9 cellular contexts compared by ENCODE assay signal in the genomic region with DNA sequence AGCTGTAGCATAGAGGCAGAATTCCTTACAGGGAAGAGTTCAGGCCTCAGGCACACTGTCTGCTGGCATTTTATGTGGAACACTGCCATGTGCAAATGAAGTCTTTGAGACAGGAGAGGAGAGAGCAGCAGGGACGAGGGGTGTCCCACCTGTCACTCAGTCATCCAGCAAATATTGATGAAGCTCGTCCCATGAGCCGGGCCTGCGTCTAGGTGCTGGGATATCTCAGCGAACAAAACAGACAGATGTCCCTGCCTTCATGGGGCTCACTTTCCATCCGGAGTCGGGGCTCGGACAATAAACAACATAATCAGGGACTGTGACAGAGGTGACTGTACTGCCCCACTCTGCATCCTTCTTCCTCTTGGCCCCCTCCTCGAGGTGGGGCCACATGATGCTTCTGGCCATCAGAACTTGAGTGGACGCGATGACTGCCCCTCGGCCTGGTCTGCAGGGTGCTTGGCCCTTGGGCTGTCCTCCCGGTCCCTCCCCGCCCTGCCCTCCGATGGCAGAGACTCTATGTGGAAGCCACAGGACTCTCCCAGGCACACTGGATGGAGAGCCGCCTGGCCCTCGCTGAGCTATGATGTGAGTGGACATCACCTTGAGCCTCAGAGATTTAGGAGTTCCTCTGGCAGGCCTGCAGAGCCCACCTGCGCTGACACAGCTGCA.
A peak's percentile ranks its signal among the peaks of the same experiment; 100 is the strongest.
DNase-seq lines count a peak whose midpoint lies in the region; TF ChIP-seq lines count a peak whose summit lies in the region.
"Had no signal": no experiment of that assay in that cellular context is flagged by ENCODE, and none has a peak within 500 bp of the region (broad histone marks: within the 10 kb centered on the region; RNA-seq: fewer than 3 reads in every experiment).

No MANE protein-coding gene starts in this region.

- H3K4me2 ChIP-seq in BLaER1 treated with 17β-estradiol and CSF1 and Interleukin-3, amounts not matched to agents 10 nM and 100 nM = peak overlapping the region; percentile 94 to 99 (median 99)
- H3K4me2 ChIP-seq in OCI-LY3 (ENCODE audit: low read length) = peak overlapping the region; percentile 82

- peaks cover 33% of the 10 kb centered on the region for H3K4me1 Mint-ChIP-seq in progenitor cell of endocrine pancreas (ENCODE audit: low read depth)

- no peaks in the 10 kb centered on the region for H3K27me3 ChIP-seq in BLaER1 treated with 17β-estradiol and CSF1 and Interleukin-3, amounts not matched to agents 10 nM and 100 nM
- no peaks in the 10 kb centered on the region for H3K27me3 ChIP-seq in OCI-LY3 (ENCODE audit: low read depth, low read length)
- H3K27me3 ChIP-seq in effector memory CD4-positive, alpha-beta T cell (replicated peaks; ENCODE audit: control insufficient read depth, insufficient read depth, low read length, poor library complexity, severe bottlenecking) = no peaks in the 10 kb centered on the region

- peaks cover 72 to 90% (median 76%) of the 10 kb centered on the region in 10 experiments for H3K4me1 ChIP-seq in BLaER1 treated with 17β-estradiol and CSF1 and Interleukin-3, amounts not matched to agents 10 nM and 100 nM
- peaks cover 50% of the 10 kb centered on the region for H3K4me1 ChIP-seq in OCI-LY3 (ENCODE audit: low read length)
- H3K4me1 ChIP-seq in effector memory CD4-positive, alpha-beta T cell (ENCODE audit: control insufficient read depth, insufficient read depth, low read length, poor library complexity, severe bottlenecking) = peaks cover 60% of the 10 kb centered on the region

- H3K9me3 ChIP-seq in BLaER1 treated with 17β-estradiol and CSF1 and Interleukin-3, amounts not matched to agents 10 nM and 100 nM (replicated peaks in 1 of 11) = no peaks in the 10 kb centered on the region
- no peaks in the 10 kb centered on the region for H3K9me3 ChIP-seq in OCI-LY3 (ENCODE audit: insufficient read depth, low read length)
- no peaks in the 10 kb centered on the region for H3K9me3 ChIP-seq in effector memory CD4-positive, alpha-beta T cell (ENCODE audit: control insufficient read depth, low read length)

- H3K4me3 ChIP-seq in BLaER1 treated with 17β-estradiol and CSF1 and Interleukin-3, amounts not matched to agents 10 nM and 100 nM = peak overlapping the region; percentile 32 to 64 (median 54); a peak in 18 of 20 replicates
- H3K4me3 ChIP-seq in OCI-LY3 (ENCODE audit: low read length) = peak overlapping the region; percentile 66
- peak overlapping the region; percentile 21 for H3K4me3 ChIP-seq in effector memory CD4-positive, alpha-beta T cell (ENCODE audit: insufficient read depth, low read depth, low read length, poor library complexity, severe bottlenecking)

- peaks cover 5% of the 10 kb centered on the region for H3K36me3 Mint-ChIP-seq in progenitor cell of endocrine pancreas (ENCODE audit: insufficient read depth)

- no peaks in the 10 kb centered on the region for H3K27me3 Mint-ChIP-seq in progenitor cell of endocrine pancreas

- H3K9ac ChIP-seq in BLaER1 treated with 17β-estradiol and CSF1 and Interleukin-3, amounts not matched to agents 10 nM and 100 nM = peak overlapping the region; percentile 80 to 94 (median 89)
- H3K9ac ChIP-seq in OCI-LY3 (ENCODE audit: low read length) = peak overlapping the region; percentile 24; the same call in 1 of the 2 replicates

- H3K79me2 ChIP-seq in OCI-LY3 (ENCODE audit: low read length) = peaks cover 8% of the 10 kb centered on the region; the same call in 1 of the 2 replicates

- H3K27ac ChIP-seq in BLaER1 treated with 17β-estradiol and CSF1 and Interleukin-3, amounts not matched to agents 10 nM and 100 nM = peak overlapping the region; percentile 88 to 99 (median 98)
- H3K27ac ChIP-seq in OCI-LY3 (ENCODE audit: low read length) = no peak overlapping the region
- H3K27ac ChIP-seq in effector memory CD4-positive, alpha-beta T cell (ENCODE audit: insufficient read depth, low read length, poor library complexity, severe bottlenecking) = peak overlapping the region; percentile 90

- no peaks in the 10 kb centered on the region for H3K9me3 Mint-ChIP-seq in progenitor cell of endocrine pancreas (ENCODE audit: low read depth)
- H3K9me3 Mint-ChIP-seq: endodermal cell had no signal

- H3K36me3 ChIP-seq in BLaER1 treated with 17β-estradiol and CSF1 and Interleukin-3, amounts not matched to agents 10 nM and 100 nM = peaks cover 16 to 51% (median 41%) of the 10 kb centered on the region in 11 experiments; a peak in 20 of 22 replicates
- no peaks in the 10 kb centered on the region for H3K36me3 ChIP-seq in OCI-LY3 (replicated peaks; ENCODE audit: low read depth, low read length)
- H3K36me3 ChIP-seq in effector memory CD4-positive, alpha-beta T cell (ENCODE audit: control insufficient read depth, insufficient read depth, low read length) = peaks cover 5% of the 10 kb centered on the region

- no peak overlapping the region for H3K4me3 Mint-ChIP-seq in progenitor cell of endocrine pancreas (ENCODE audit: low read depth)
- H3K4me3 Mint-ChIP-seq: endodermal cell had no signal

- H2AFZ ChIP-seq in OCI-LY3 (ENCODE audit: low read depth, low read length) = no peak overlapping the region

- H4K20me1 ChIP-seq in BLaER1 treated with 17β-estradiol and CSF1 and Interleukin-3, amounts not matched to agents 10 nM and 100 nM = peaks cover 0 to 11% (median 0%) of the 10 kb centered on the region in 11 experiments; a peak in 2 of 22 replicates
- H4K20me1 ChIP-seq in OCI-LY3 (ENCODE audit: insufficient read depth, low read length) = peaks cover 16% of the 10 kb centered on the region

- no peak for DNase-seq in effector memory CD4-positive, alpha-beta T cell
- DNase-seq in progenitor cell of endocrine pancreas (ENCODE audit: low spot score, unreplicated experiment) = no peak
- no peak for DNase-seq in NOMO-1 treated with DMSO at 0.1 percent for 48 hours (lab: John Stamatoyannopoulos, UW; ENCODE audit: unreplicated experiment)
- no peak for DNase-seq in D341Med (ENCODE audit: low spot score)
- no peak for DNase-seq in NCI-H510A (lab: John Stamatoyannopoulos, UW)
- no peak for DNase-seq in MV-4-11 (lab: John Stamatoyannopoulos, UW)
- DNase-seq: endodermal cell had no signal

- TF ChIP-seq CTCF in OCI-LY3 (IDR thresholded peaks at IDR 0.05; ENCODE audit: low read depth, low read length) = no peak
- no peak for TF ChIP-seq CTCF in progenitor cell of endocrine pancreas (IDR thresholded peaks at IDR 0.05; ENCODE audit: unreplicated experiment)

- peak overlapping the region; percentile 94 for H3K27ac Mint-ChIP-seq in progenitor cell of endocrine pancreas
- H3K27ac Mint-ChIP-seq: endodermal cell had no signal
